Comparison of ENCODE assay signal across 9 cellular contexts in the genomic region with DNA sequence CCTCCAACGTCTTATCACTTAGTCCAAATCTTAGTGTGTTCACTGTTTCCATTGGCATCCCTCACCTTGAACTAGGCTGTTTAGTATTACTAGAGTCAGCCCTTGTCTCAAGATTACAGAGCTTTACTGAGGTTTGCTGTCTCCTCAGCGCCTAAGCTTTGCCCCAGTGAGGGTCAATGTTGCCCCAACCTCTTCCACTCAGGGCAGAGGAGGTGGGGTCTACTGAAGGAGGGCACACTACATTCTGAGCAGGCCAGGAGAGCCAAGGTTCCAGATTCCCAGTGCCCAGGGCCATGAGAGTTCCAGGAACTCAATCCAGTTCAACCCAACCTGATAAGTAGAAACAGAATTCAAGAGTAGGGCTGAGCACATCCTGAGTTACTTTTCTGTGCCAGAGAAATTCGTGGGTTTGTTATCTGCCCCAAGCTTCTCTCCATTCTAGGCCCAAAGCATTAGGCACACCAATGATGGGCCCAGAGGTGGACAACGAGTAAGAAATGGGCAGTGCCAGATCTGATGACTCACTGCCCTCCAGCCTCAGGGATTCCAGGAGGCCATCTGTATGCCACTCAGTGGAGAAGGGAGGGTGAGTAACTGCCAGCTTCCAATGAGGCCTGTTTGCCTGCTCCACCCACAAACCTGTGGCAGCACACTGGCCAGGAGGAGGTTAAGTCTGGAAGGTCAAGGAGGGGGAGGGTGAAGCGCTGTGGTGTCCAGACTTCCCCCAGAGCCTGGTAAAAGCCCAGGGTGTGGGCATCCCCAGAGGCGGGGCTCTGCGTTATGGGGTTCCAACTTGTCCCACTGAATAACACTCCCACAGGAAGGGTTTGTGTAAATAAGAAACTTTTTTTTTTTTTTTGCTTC.
DNase-seq lines count a peak whose midpoint lies in the region; ATAC-seq and TF ChIP-seq lines count a peak whose summit lies in the region.
"Had no signal": no experiment of that assay in that cellular context is flagged by ENCODE, and none has a peak within 500 bp of the region (broad histone marks: within the 10 kb centered on the region; RNA-seq: fewer than 3 reads in every experiment).

No MANE protein-coding gene starts in this region.

- ATAC-seq in GM21717 (IDR thresholded peaks at IDR 0.05; ENCODE audit: unreplicated experiment): no peak

- peaks cover 45% of the 10 kb centered on the region for H3K4me1 Mint-ChIP-seq in nephron progenitor cell

- no peak overlapping the region for H3K27ac Mint-ChIP-seq in nephron progenitor cell

- peaks cover 61% of the 10 kb centered on the region for H3K36me3 Mint-ChIP-seq in nephron progenitor cell (ENCODE audit: low read depth)

- no peak overlapping the region for H3K4me3 Mint-ChIP-seq in nephron progenitor cell

- peaks cover 20% of the 10 kb centered on the region for H3K27me3 Mint-ChIP-seq in nephron progenitor cell (ENCODE audit: low read depth, poor library complexity)

- no peaks in the 10 kb centered on the region for H3K9me3 Mint-ChIP-seq in nephron progenitor cell

- DNase-seq in DMS53 treated with DMSO at 0.1 percent for 48 hours (lab: John Stamatoyannopoulos, UW; ENCODE audit: unreplicated experiment): peak; percentile 58
- DNase-seq in SHP77 treated with DMSO at 0.1 percent for 48 hours (lab: John Stamatoyannopoulos, UW): peak; percentile 15
- DNase-seq in fibroblast of peridontal ligament (ENCODE audit: extremely low read depth): peak; percentile 77
- peak; percentile 11 for DNase-seq in pons (ENCODE audit: low spot score)
- no peak for DNase-seq in nephron progenitor cell
- no peak for DNase-seq in NCI-H1694 treated with DMSO at 0.1 percent for 48 hours (lab: John Stamatoyannopoulos, UW)
- no peak for DNase-seq in activated CD4-positive, CD25-positive, alpha-beta regulatory T cell (lab: John Stamatoyannopoulos, UW)
- DNase-seq: Kasumi-1 had no signal

- no peak for TF ChIP-seq CTCF in nephron progenitor cell (IDR thresholded peaks at IDR 0.05)

Comparison
In these comparisons a context has a peak if more than half of its experiments do, and no peak if none do; other contexts are left out.
1. DNase-seq: peak in DMS53 treated with DMSO at 0.1 percent for 48 hours (single experiment), SHP77 treated with DMSO at 0.1 percent for 48 hours (single experiment), fibroblast of peridontal ligament (single experiment) and pons (single experiment); none in nephron progenitor cell (single experiment), NCI-H1694 treated with DMSO at 0.1 percent for 48 hours (single experiment) and activated CD4-positive, CD25-positive, alpha-beta regulatory T cell (0 of 4).